ENCODE assay signal across 15 cellular contexts in the genomic region with DNA sequence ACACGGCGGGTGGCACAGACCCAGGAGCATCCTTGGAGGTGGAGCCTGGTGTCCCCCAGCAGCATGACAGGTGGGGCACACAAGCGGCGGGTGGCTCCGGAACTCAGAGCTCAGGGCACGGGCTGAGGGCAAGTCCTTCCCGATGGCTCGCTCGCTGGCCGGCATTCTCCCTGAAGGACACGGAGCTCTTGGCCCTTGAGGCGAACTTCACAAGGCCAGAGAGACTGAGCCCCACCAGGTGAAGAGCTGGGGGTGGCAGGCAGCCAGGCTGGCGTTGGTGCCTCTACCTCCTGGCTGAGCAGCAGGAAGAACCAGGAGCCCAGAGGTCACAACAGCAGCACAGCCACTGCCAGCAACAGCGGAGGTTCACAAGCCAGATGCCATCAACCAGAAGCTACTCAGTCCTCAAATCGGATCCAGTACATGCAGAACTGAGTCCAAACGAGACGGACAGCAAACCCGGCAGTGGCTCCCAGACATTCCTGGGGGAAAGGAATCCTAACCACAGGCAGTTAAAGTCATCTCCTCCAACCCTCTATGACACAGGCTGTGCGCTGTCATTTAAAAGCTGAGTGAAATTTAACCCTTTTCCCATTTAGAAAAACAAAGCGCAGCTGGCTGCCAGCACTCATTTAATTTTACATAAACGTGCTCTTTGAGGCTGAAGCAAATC. TPM values are rescaled to one million over a fixed set of nuclear protein-coding genes. Genes with fewer than 3 reads are reported as not detected.
DNase-seq lines count a peak whose midpoint lies in the region; ATAC-seq and TF ChIP-seq lines count a peak whose summit lies in the region.
"Had no signal": no experiment of that assay in that cellular context is flagged by ENCODE, and none has a peak within 500 bp of the region (broad histone marks: within the 10 kb centered on the region; RNA-seq: fewer than 3 reads in every experiment).

No MANE protein-coding gene starts in this region.

- in situ Hi-C loops in brain microvascular endothelial cell (cut with HindIII; ENCODE audit: low pct_ligation_motif_present, low sequenced_read_pairs) = no loop called here

- intact Hi-C loops in aorta (cut with DNase I) = no loop called here

- H3K9me3 ChIP-seq in mesenchymal stem cell (ENCODE audit: control insufficient read depth, low read length) (no peaks in the 10 kb centered on the region), aorta (ENCODE audit: control insufficient read depth, low read length) (no peaks in the 10 kb centered on the region)

- peaks cover 17% of the 10 kb centered on the region for H3K4me1 ChIP-seq in mesenchymal stem cell (ENCODE audit: control insufficient read depth, insufficient read depth, low read depth, low read length)
- H3K4me1 ChIP-seq in aorta (ENCODE audit: control insufficient read depth in 1 of 2, insufficient read depth in 2 of 2, low read length in 2 of 2) = peaks cover 0 to 4% of the 10 kb centered on the region in 2 donors

- ATAC-seq in aorta (ENCODE audit: low FRiP score) (peak; percentile 11), HG03520 (IDR thresholded peaks at IDR 0.05; ENCODE audit: unreplicated experiment) (no peak), HG03469 (IDR thresholded peaks at IDR 0.05; ENCODE audit: unreplicated experiment) (no peak)
- ATAC-seq: SK-N-SH treated with all-trans-retinoic acid at 6 μM for 48 hours had no signal

- H3K36me3 ChIP-seq in brain microvascular endothelial cell (replicated peaks) = no peaks in the 10 kb centered on the region
- H3K36me3 ChIP-seq in mesenchymal stem cell (ENCODE audit: control insufficient read depth in 1 of 2, insufficient read depth in 2 of 2, low read depth in 1 of 2, low read length in 2 of 2) = peaks cover 6 to 22% of the 10 kb centered on the region in 2 experiments
- H3K36me3 ChIP-seq in aorta (ENCODE audit: control insufficient read depth in 1 of 2, insufficient read depth in 2 of 2, low read length in 1 of 2) = no peaks in the 10 kb centered on the region
- H3K36me3 ChIP-seq: WERI-Rb-1 had no signal

- 93% methylated on average over 21 of the region's 21 CpGs for WGBS in mesenchymal stem cell
- 48 to 49% methylated on average over 21 of the region's 21 CpGs for WGBS in aorta, 2 donors

- no peak overlapping the region for H2BK15ac ChIP-seq in mesenchymal stem cell (ENCODE audit: low read depth, poor library complexity, severe bottlenecking)

- H3K27ac ChIP-seq in brain microvascular endothelial cell = peak overlapping the region; percentile 49
- H3K27ac ChIP-seq in mesenchymal stem cell (ENCODE audit: low read length, poor library complexity, severe bottlenecking) = peak overlapping the region; percentile 10
- no peak overlapping the region for H3K27ac ChIP-seq in aorta (ENCODE audit: low read depth in 1 of 2, low read length in 2 of 2)
- H3K27ac ChIP-seq: WERI-Rb-1 had no signal

- TF ChIP-seq CTCF in brain microvascular endothelial cell (IDR thresholded peaks at IDR 0.05; ENCODE audit: low read depth, low read length, missing control alignments) = no peak

- no peak overlapping the region for H4K8ac ChIP-seq in mesenchymal stem cell (ENCODE audit: low read length)

- no peak overlapping the region for H2BK5ac ChIP-seq in mesenchymal stem cell (ENCODE audit: low read depth, low read length, poor library complexity, severe bottlenecking)

- H3K4me3 ChIP-seq in brain microvascular endothelial cell (ENCODE audit: low read depth, low read length) (no peak overlapping the region), mesenchymal stem cell (ENCODE audit: insufficient read depth in 1 of 2, low read depth in 1 of 2, low read length in 2 of 2) (no peak overlapping the region), aorta (ENCODE audit: low read length in 2 of 2) (no peak overlapping the region)

- H3K23ac ChIP-seq in mesenchymal stem cell (ENCODE audit: low read length in 2 of 2) = no peak overlapping the region

- H3K79me1 ChIP-seq in mesenchymal stem cell (replicated peaks; ENCODE audit: low read length, poor library complexity, severe bottlenecking) = peaks cover 3% of the 10 kb centered on the region

- no peak overlapping the region for H2AFZ ChIP-seq in mesenchymal stem cell (ENCODE audit: low read depth, low read length)

- H3K9ac ChIP-seq in mesenchymal stem cell (ENCODE audit: low read length) = no peak overlapping the region

- no peak overlapping the region for H3K18ac ChIP-seq in mesenchymal stem cell (ENCODE audit: low read depth in 1 of 2, low read length in 2 of 2)

- peak; percentile 26 for DNase-seq in activated CD8-positive, alpha-beta memory T cell treated with anti-CD3 and anti-CD28 coated beads for 24 hours
- DNase-seq in activated CD8-positive, alpha-beta memory T cell treated with anti-CD3 and anti-CD28 coated beads, Interleukin-2, amount 50 U/mL, for 4 hours = no peak
- peak; percentile 83 for DNase-seq in brain microvascular endothelial cell
- DNase-seq in mesenchymal stem cell = peak; percentile 24
- DNase-seq in aorta = no peak
- DNase-seq in DMS153 (lab: John Stamatoyannopoulos, UW) = no peak
- DNase-seq: 8988T; activated naive CD8-positive, alpha-beta T cell treated with anti-CD3 and anti-CD28 coated beads for 36 hours; foreskin melanocyte; Karpas-422; NCI-H2081 treated with DMSO at 0.1 percent for 48 hours; WERI-Rb-1 had no signal

- H3K14ac ChIP-seq in mesenchymal stem cell (ENCODE audit: low read length in 2 of 2) = no peak overlapping the region

- no peaks in the 10 kb centered on the region for H3K27me3 ChIP-seq in brain microvascular endothelial cell (replicated peaks)
- H3K27me3 ChIP-seq in mesenchymal stem cell (ENCODE audit: control insufficient read depth in 1 of 2, insufficient read depth in 1 of 2, low read length in 2 of 2) = no peaks in the 10 kb centered on the region
- no peaks in the 10 kb centered on the region for H3K27me3 ChIP-seq in aorta (ENCODE audit: control insufficient read depth in 1 of 2, insufficient read depth in 2 of 2, low read length in 1 of 2)

- no peak overlapping the region for H4K91ac ChIP-seq in mesenchymal stem cell (ENCODE audit: low read length)

- H2BK12ac ChIP-seq in mesenchymal stem cell (ENCODE audit: low read length in 2 of 2) = no peak overlapping the region

- H3K4ac ChIP-seq in mesenchymal stem cell (ENCODE audit: low read depth in 1 of 2, low read length in 2 of 2) = no peak overlapping the region

- no peak overlapping the region for H2AK5ac ChIP-seq in mesenchymal stem cell (ENCODE audit: low read length, severe bottlenecking)

- H2BK120ac ChIP-seq in mesenchymal stem cell (ENCODE audit: low read depth, low read length) = no peak overlapping the region

- H3K4me2 ChIP-seq in mesenchymal stem cell (ENCODE audit: low read length, poor library complexity, severe bottlenecking) = no peak overlapping the region

RNA-seq across cellular contexts. Expression of gene NPHP4, which starts 54.0 kb away (rescaled TPM):
- 3.2 TPM for polyA plus RNA-seq in mesenchymal stem cell (2013, experiment 1 of 2)
- 3.2 TPM for polyA plus RNA-seq in mesenchymal stem cell (2013, experiment 2 of 2)
- total RNA-seq in aorta = 10 to 100 TPM in 1 of 2 donors, 1 to 10 TPM in 1; 7.8 to 15.1 TPM
- 1 to 10 TPM; 2.4 to 4.8 TPM for polyA plus RNA-seq in aorta

Comparison
In these comparisons a context has a peak if more than half of its experiments do, and no peak if none do; other contexts are left out.
1. DNase-seq: peak in activated CD8-positive, alpha-beta memory T cell treated with anti-CD3 and anti-CD28 coated beads for 24 hours (single experiment), brain microvascular endothelial cell (single experiment) and mesenchymal stem cell (single experiment); none in activated CD8-positive, alpha-beta memory T cell treated with anti-CD3 and anti-CD28 coated beads, Interleukin-2, amount 50 U/mL, for 4 hours (single experiment), aorta (0 of 2) and DMS153 (single experiment).
2. H3K27ac ChIP-seq: peak in brain microvascular endothelial cell (single experiment) and mesenchymal stem cell (single experiment); none in aorta (0 of 2).